Comparison of ENCODE assay signal across 16 cellular contexts in genomic region chr9:125272697-125273096, GRCh38. TPM values are rescaled to one million over a fixed set of nuclear protein-coding genes. Genes with fewer than 3 reads are reported as not detected.
DNase-seq lines count a peak whose midpoint lies in the region; FAIRE-seq and TF ChIP-seq lines count a peak whose summit lies in the region.
"Had no signal": no experiment of that assay in that cellular context is flagged by ENCODE, and none has a peak within 500 bp of the region (broad histone marks: within the 10 kb centered on the region; RNA-seq: fewer than 3 reads in every experiment).

No MANE protein-coding gene starts in this region.

- TF ChIP-seq POLR2A in GM12892 (IDR thresholded peaks at IDR 0.05; ENCODE audit: low read depth, low read length): no peak

- WGBS in smooth muscle cell (ENCODE audit: low lambda C conversion rate): 44% methylated on average over 3 of the region's 3 CpGs

- H4K20me1 ChIP-seq in keratinocyte (ENCODE audit: control insufficient read depth, extremely low read depth, insufficient read depth, low read length) (peaks cover 7% of the 10 kb centered on the region), smooth muscle cell (ENCODE audit: low read depth) (peaks cover 97% of the 10 kb centered on the region)

- H2AFZ ChIP-seq in keratinocyte (ENCODE audit: control insufficient read depth, low read length) (no peak overlapping the region), smooth muscle cell (ENCODE audit: low read depth) (no peak overlapping the region)

- DNase-seq in DMS53 (lab: John Stamatoyannopoulos, UW) (peak; percentile 29), DMS53 treated with DMSO at 0.1 percent for 48 hours (lab: John Stamatoyannopoulos, UW; ENCODE audit: unreplicated experiment) (no peak), amniotic epithelial cell (ENCODE audit: low read depth) (peak; percentile 40), keratinocyte (ENCODE audit: low read depth, low spot score) (no peak), smooth muscle cell (lab: John Stamatoyannopoulos, UW; ENCODE audit: unreplicated experiment) (no peak), GM12892 (ENCODE audit: insufficient read length) (no peak), NCI-H2081 (lab: John Stamatoyannopoulos, UW) (no peak), cerebellar cortex (ENCODE audit: low spot score) (no peak)
- DNase-seq: 8988T; activated CD4-positive, alpha-beta T cell treated with anti-CD3 and anti-CD28 coated beads, Interleukin-2, amount 10 ng/mL, durations not matched to agents 24 days and 14 days; cortex of kidney; DND-41; midbrain; NCI-H345; stimulated activated CD4-positive, alpha-beta T cell treated with anti-CD3 and anti-CD28 coated beads, Interleukin-12 subunit alpha, Interleukin-12 subunit beta, amount 100 ng/mL, for 4 hours had no signal

- no peak for FAIRE-seq in keratinocyte (lab: Jason Lieb, UNC)
- no peak for FAIRE-seq in GM12892 (lab: Jason Lieb, UNC)
- FAIRE-seq: GM18507 had no signal

- H3K4me3 ChIP-seq in keratinocyte (ENCODE audit: control insufficient read depth in 2 of 3, extremely low read depth in 1 of 3, insufficient read depth in 2 of 3, low read depth in 1 of 3, low read length in 3 of 3): no peak overlapping the region
- no peak overlapping the region for H3K4me3 ChIP-seq in smooth muscle cell

- H3K4me1 ChIP-seq in keratinocyte (ENCODE audit: control insufficient read depth, extremely low read depth, insufficient read depth, low read length) (peaks cover 15% of the 10 kb centered on the region), smooth muscle cell (ENCODE audit: low read depth) (no peaks in the 10 kb centered on the region)

- H3K9me3 ChIP-seq in keratinocyte (ENCODE audit: control insufficient read depth, low read depth, low read length): no peaks in the 10 kb centered on the region
- no peaks in the 10 kb centered on the region for H3K9me3 ChIP-seq in smooth muscle cell (replicated peaks; ENCODE audit: low read depth)

- peak overlapping the region; percentile 49 for H3K27ac ChIP-seq in keratinocyte (ENCODE audit: control insufficient read depth, insufficient read depth, low read length)
- H3K27ac ChIP-seq in smooth muscle cell (ENCODE audit: low read depth): peak overlapping the region; percentile 76

- H3K79me2 ChIP-seq in keratinocyte (ENCODE audit: control insufficient read depth, insufficient read depth, low read length) (peaks cover 88% of the 10 kb centered on the region), smooth muscle cell (ENCODE audit: low read depth) (peaks cover 99% of the 10 kb centered on the region)

- peak overlapping the region; percentile 52 for H3K4me2 ChIP-seq in keratinocyte (ENCODE audit: control insufficient read depth, extremely low read depth, insufficient read depth, low read depth, low read length)
- H3K4me2 ChIP-seq in smooth muscle cell: peak overlapping the region; percentile 64

- H3K9ac ChIP-seq in keratinocyte (ENCODE audit: control insufficient read depth, extremely low read depth, insufficient read depth, low read length) (no peak overlapping the region), smooth muscle cell (ENCODE audit: low read depth) (peak overlapping the region; percentile 27)

- no peak for TF ChIP-seq CTCF in keratinocyte (optimal IDR thresholded peaks at IDR 0.05 in 1 of 3, IDR thresholded peaks at IDR 0.05 in 1 of 3, conservative IDR thresholded peaks at IDR 0.05 in 1 of 3; ENCODE audit: extremely low read depth in 1 of 3, insufficient read depth in 2 of 3, low read length in 3 of 3)
- TF ChIP-seq CTCF in smooth muscle cell (IDR thresholded peaks at IDR 0.05; ENCODE audit: borderline replicate concordance, insufficient read depth, poor library complexity, severe bottlenecking): no peak

- dilution Hi-C loops in keratinocyte (cut with MboI; ENCODE audit: extremely low pct_ligation_motif_present, low sequenced_read_pairs): no loop called here

- H3K36me3 ChIP-seq in keratinocyte (ENCODE audit: control insufficient read depth in 2 of 2, extremely low read depth in 1 of 2, insufficient read depth in 2 of 2, low read length in 2 of 2) (peaks cover 0 to 9% of the 10 kb centered on the region in 2 experiments), smooth muscle cell (ENCODE audit: low read depth) (no peaks in the 10 kb centered on the region)

- H3F3A ChIP-seq in smooth muscle cell (ENCODE audit: low read depth): no peaks in the 10 kb centered on the region

- no peaks in the 10 kb centered on the region for H3K9me1 ChIP-seq in keratinocyte (ENCODE audit: control insufficient read depth, extremely low read depth, insufficient read depth, low read length)

- H3K27me3 ChIP-seq in keratinocyte (ENCODE audit: control insufficient read depth, extremely low read depth, insufficient read depth, low read length) (no peaks in the 10 kb centered on the region), smooth muscle cell (ENCODE audit: low read depth) (no peaks in the 10 kb centered on the region)

RNA-seq across cellular contexts. Expression of gene GAPVD1, which starts 11.1 kb away (rescaled TPM):
- 15.1 to 26.8 TPM (median 23.2 TPM) in 3 replicates for polyA plus RNA-seq in keratinocyte
- polyA plus RNA-seq in keratinocyte (2011; ENCODE audit: low read depth): 34.1 TPM
- 10.5 and 17.7 TPM in 2 replicates for polyA plus RNA-seq in keratinocyte (2011; cell fraction: cytosol; rRNA removed)
- 46.7 and 50.6 TPM in 2 replicates for polyA plus RNA-seq in keratinocyte (2011; cell fraction: nucleus; rRNA removed)
- 20.8 and 21.7 TPM in 2 replicates for polyA plus RNA-seq in keratinocyte (2012; ENCODE audit: low replicate concordance)
- polyA minus RNA-seq in keratinocyte: 22.4 to 74.2 TPM (median 39.7 TPM) in 3 replicates
- polyA minus RNA-seq in keratinocyte (2011; cell fraction: cytosol; rRNA and poly(A)+ RNA removed): 37.0 TPM
- polyA minus RNA-seq in keratinocyte (2011; cell fraction: nucleus; rRNA and poly(A)+ RNA removed): 39.6 and 86.7 TPM in 2 replicates
- 48.6 and 56.4 TPM in 2 replicates for total RNA-seq in smooth muscle cell
- polyA plus RNA-seq in smooth muscle cell: 22.0 and 22.3 TPM in 2 replicates
- 17.7 TPM for polyA plus RNA-seq in GM12892 (2012; ENCODE audit: missing spikeins)

RNA-seq across cellular contexts. Expression of gene HSPA5, which starts 31.6 kb away (rescaled TPM):
- 138 to 378 TPM (median 274 TPM) in 3 replicates for polyA plus RNA-seq in keratinocyte
- 591 TPM for polyA plus RNA-seq in keratinocyte (2011; ENCODE audit: low read depth)
- polyA plus RNA-seq in keratinocyte (2011; cell fraction: cytosol; rRNA removed): 61.0 and 96.2 TPM in 2 replicates
- polyA plus RNA-seq in keratinocyte (2011; cell fraction: nucleus; rRNA removed): 423 and 629 TPM in 2 replicates
- polyA plus RNA-seq in keratinocyte (2012; ENCODE audit: low replicate concordance): 480 and 505 TPM in 2 replicates
- 121 to 253 TPM (median 189 TPM) in 3 replicates for polyA minus RNA-seq in keratinocyte
- polyA minus RNA-seq in keratinocyte (2011; cell fraction: cytosol; rRNA and poly(A)+ RNA removed): 141 TPM
- polyA minus RNA-seq in keratinocyte (2011; cell fraction: nucleus; rRNA and poly(A)+ RNA removed): 357 and 483 TPM in 2 replicates
- 168 and 180 TPM in 2 replicates for total RNA-seq in smooth muscle cell
- 513 and 605 TPM in 2 replicates for polyA plus RNA-seq in smooth muscle cell
- 108 TPM for polyA plus RNA-seq in GM12892 (2012; ENCODE audit: missing spikeins)

Comparison
In these comparisons a context has a peak if more than half of its experiments do, and no peak if none do; other contexts are left out.
1. DNase-seq: peak in DMS53 (single experiment) and amniotic epithelial cell (single experiment); none in DMS53 treated with DMSO at 0.1 percent for 48 hours (single experiment), keratinocyte (single experiment), smooth muscle cell (single experiment), GM12892 (single experiment), NCI-H2081 (0 of 2) and cerebellar cortex (single experiment).